Comparison of ENCODE assay signal across 8 cellular contexts in the genomic region with DNA sequence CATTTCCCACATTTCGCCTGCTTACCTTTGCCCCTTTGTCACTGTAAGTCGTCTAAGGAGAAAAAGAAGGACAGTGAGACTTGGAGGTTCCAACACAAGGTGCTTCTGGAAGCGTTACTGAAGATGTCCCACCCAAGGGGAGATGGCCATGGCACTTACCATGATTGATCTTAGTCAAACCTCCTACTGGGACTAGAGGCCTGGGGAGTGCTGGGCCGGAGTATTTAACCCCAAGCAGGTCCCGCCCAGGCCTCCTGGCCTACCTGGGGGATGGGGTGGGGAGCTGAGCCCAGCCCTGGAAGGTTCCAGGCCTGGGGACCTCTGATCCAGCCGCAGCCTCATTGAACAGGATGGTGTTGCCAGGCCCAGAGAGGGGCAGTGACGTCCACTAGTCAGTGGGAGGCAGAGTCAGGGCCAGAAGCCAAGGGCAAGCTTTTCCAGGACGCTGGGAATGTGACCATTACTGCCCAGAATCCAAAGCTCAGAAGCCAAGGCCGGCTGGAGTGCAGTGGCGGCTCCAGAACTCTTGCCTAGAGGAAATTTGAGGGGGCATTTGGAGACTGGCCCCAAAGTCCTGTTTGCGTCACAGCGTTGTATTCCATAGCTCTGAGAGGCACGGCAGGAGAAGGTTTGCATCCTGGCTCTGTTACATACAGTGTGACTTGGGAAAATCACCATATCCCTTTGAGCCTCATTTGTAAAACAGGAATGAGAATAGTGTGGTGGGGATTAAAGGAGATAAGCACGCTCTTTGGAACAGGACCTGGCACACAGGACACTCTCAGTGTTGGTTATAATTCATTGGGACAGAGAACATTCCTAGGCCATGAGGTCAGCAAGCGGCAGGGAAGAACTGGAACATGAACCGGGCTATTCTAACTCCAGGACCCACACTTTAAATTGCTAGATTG. TPM values are rescaled to one million over a fixed set of nuclear protein-coding genes. Genes with fewer than 3 reads are reported as not detected.
DNase-seq lines count a peak whose midpoint lies in the region; ATAC-seq and TF ChIP-seq lines count a peak whose summit lies in the region.

A gene (minus strand): TSS at position 198 of the 911 bp plus-strand sequence. CDS start 36 bp downstream, at position 162.

- no peak within 1 kb of the TSS for H2BK5ac ChIP-seq in mesendoderm (ENCODE audit: low read length)

- no peak within 1 kb of the TSS for H3K9ac ChIP-seq in mesendoderm (ENCODE audit: low read length)

- ATAC-seq in upper lobe of right lung (peak; percentile 78), HG03280 (IDR thresholded peaks at IDR 0.05; ENCODE audit: unreplicated experiment) (no peak), HG02938 (IDR thresholded peaks at IDR 0.05; ENCODE audit: unreplicated experiment) (no peak)
- no peak for ATAC-seq in naive thymus-derived CD8-positive, alpha-beta T cell

- H3K27me3 Mint-ChIP-seq in naive thymus-derived CD8-positive, alpha-beta T cell, result no peaks in the 10 kb centered on the region

- H3K4me3 Mint-ChIP-seq in naive thymus-derived CD8-positive, alpha-beta T cell, result no peak within 1 kb of the TSS

- peaks cover 0 to 5% (median 0%) of the 10 kb centered on the region in 4 donors for H3K4me1 Mint-ChIP-seq in naive thymus-derived CD8-positive, alpha-beta T cell

- H3K79me2 ChIP-seq in mesendoderm (ENCODE audit: control insufficient read depth, insufficient read depth, low read length), result no peaks in the 10 kb centered on the region

- TF ChIP-seq CTCF in upper lobe of right lung (IDR thresholded peaks at IDR 0.05), result no peak
- TF ChIP-seq CTCF in GM10248 (IDR thresholded peaks at IDR 0.05; ENCODE audit: control extremely low read depth, extremely low read depth, low read depth, missing control alignments), result no peak

- H3K4me1 ChIP-seq in ectodermal cell (ENCODE audit: control insufficient read depth, insufficient read depth, low read length) (peaks cover 27% of the 10 kb centered on the region), mesendoderm (ENCODE audit: control insufficient read depth, low read depth, low read length) (peaks cover 2% of the 10 kb centered on the region), upper lobe of right lung (peaks cover 18% of the 10 kb centered on the region)

- peak within 1 kb of the TSS in 1 of 10 donors; percentile 43 for H3K27ac Mint-ChIP-seq in naive thymus-derived CD8-positive, alpha-beta T cell

- H4K8ac ChIP-seq in mesendoderm (ENCODE audit: low read depth, low read length), result no peak within 1 kb of the TSS

- no peak within 1 kb of the TSS for H3K4me2 ChIP-seq in mesendoderm (ENCODE audit: low read length)

- intact Hi-C loops in upper lobe of right lung (cut with DNase I), result no loop called here

- H3K79me1 ChIP-seq in mesendoderm (ENCODE audit: low read length), result no peaks in the 10 kb centered on the region

- no peaks in the 10 kb centered on the region for H3K27me3 ChIP-seq in ectodermal cell (ENCODE audit: control insufficient read depth, insufficient read depth, low read length, poor library complexity, severe bottlenecking)
- no peaks in the 10 kb centered on the region for H3K27me3 ChIP-seq in mesendoderm (ENCODE audit: insufficient read depth, low read length, poor library complexity)
- H3K27me3 ChIP-seq in upper lobe of right lung, result no peaks in the 10 kb centered on the region

- H3K36me3 ChIP-seq in ectodermal cell (ENCODE audit: control insufficient read depth, insufficient read depth, low read length) (no peaks in the 10 kb centered on the region), mesendoderm (ENCODE audit: control insufficient read depth, insufficient read depth, low read length) (no peaks in the 10 kb centered on the region), upper lobe of right lung (no peaks in the 10 kb centered on the region)

- peak; percentile 88 for DNase-seq in LHCN-M2 (ENCODE audit: low read depth)
- peak; percentile 91 for DNase-seq in mesendoderm
- DNase-seq in upper lobe of right lung, result no peak
- no peak for DNase-seq in naive thymus-derived CD8-positive, alpha-beta T cell
- DNase-seq in GM10248 (ENCODE audit: extremely low spot score), result no peak

- H2BK15ac ChIP-seq in mesendoderm (replicated peaks; ENCODE audit: low read depth), result no peak within 1 kb of the TSS

- H3K18ac ChIP-seq in mesendoderm (ENCODE audit: low read length), result peak within 1 kb of the TSS; percentile 1

- CTCF ChIA-PET in GM10248 (lab: Yijun Ruan, JAX), result interaction anchor here (2.2 kb wide), 1 partner anchor 64 kb away, joined by 4 read pairs; no protein-coding TSS in a partner anchor

- H3K56ac ChIP-seq in mesendoderm (ENCODE audit: low read length), result peak within 1 kb of the TSS; percentile 34

- no peak within 1 kb of the TSS for H3K23ac ChIP-seq in mesendoderm (ENCODE audit: low read length)

- POLR2A ChIA-PET in naive thymus-derived CD8-positive, alpha-beta T cell (lab: Charles Lee), result interaction anchor here (0.6 kb wide), 1 partner anchor 586 kb away, joined by 6 read pairs; no protein-coding TSS in a partner anchor
- POLR2A ChIA-PET in GM10248 (lab: Yijun Ruan, JAX), result no interaction called here

- H4K5ac ChIP-seq in mesendoderm (ENCODE audit: low read length), result no peak within 1 kb of the TSS

- H3K27ac ChIP-seq in ectodermal cell (ENCODE audit: insufficient read depth, low read depth, low read length, poor library complexity, severe bottlenecking) (peak within 1 kb of the TSS; percentile 60), mesendoderm (ENCODE audit: low read depth, low read length) (peak within 1 kb of the TSS; percentile 13), upper lobe of right lung (peak within 1 kb of the TSS; percentile 76)

- H3K9me3 ChIP-seq in ectodermal cell (ENCODE audit: control insufficient read depth, low read length) (no peaks in the 10 kb centered on the region), upper lobe of right lung (no peaks in the 10 kb centered on the region)

- H3K4me3 ChIP-seq in ectodermal cell (ENCODE audit: insufficient read depth, low read depth, low read length), result no peak within 1 kb of the TSS
- H3K4me3 ChIP-seq in mesendoderm (ENCODE audit: low read length), result no peak within 1 kb of the TSS
- H3K4me3 ChIP-seq in upper lobe of right lung, result no peak within 1 kb of the TSS

- no peak within 1 kb of the TSS for H3K4ac ChIP-seq in mesendoderm (ENCODE audit: low read depth, low read length)

- peaks cover 0 to 4% (median 0%) of the 10 kb centered on the region in 3 donors for H3K36me3 Mint-ChIP-seq in naive thymus-derived CD8-positive, alpha-beta T cell

- H3K9me3 Mint-ChIP-seq in naive thymus-derived CD8-positive, alpha-beta T cell, result no peaks in the 10 kb centered on the region

- H2AK5ac ChIP-seq in mesendoderm (ENCODE audit: low read length), result no peak within 1 kb of the TSS

- WGBS in ectodermal cell, 2 experiments, result 66 to 69% methylated on average over 16 of the region's 16 CpGs
- no CpG with 5 or more reads among the region's 16 CpGs for WGBS in mesendoderm (ENCODE audit: extremely low coverage, insufficient coverage, low lambda C conversion rate)

- no peak within 1 kb of the TSS for H2BK120ac ChIP-seq in mesendoderm (ENCODE audit: low read depth, low read length)

RNA-seq across cellular contexts. Expression of the gene that starts here (rescaled TPM):
- 0.26 and 0.75 TPM in 2 replicates for total RNA-seq in LHCN-M2 (2014; rRNA removed)
- 0.63 TPM for polyA plus RNA-seq in LHCN-M2 (2012)
- polyA plus RNA-seq in ectodermal cell (2013, experiment 1 of 4), result not detected
- polyA plus RNA-seq in ectodermal cell (2013, experiment 2 of 4), result not detected
- 0.32 TPM for polyA plus RNA-seq in ectodermal cell (2013, experiment 3 of 4)
- polyA plus RNA-seq in ectodermal cell (2013, experiment 4 of 4), result not detected
- 0.46 TPM for polyA plus RNA-seq in mesendoderm (2013, experiment 1 of 2)
- polyA plus RNA-seq in mesendoderm (2013, experiment 2 of 2), result 0.42 TPM
- 1.8 TPM for total RNA-seq in upper lobe of right lung
- total RNA-seq in naive thymus-derived CD8-positive, alpha-beta T cell, result not detected
- not detected for polyA plus RNA-seq in naive thymus-derived CD8-positive, alpha-beta T cell

Comparison
In these comparisons a context has a peak if more than half of its experiments do, and no peak if none do; other contexts are left out.
1. Peak in DNase-seq in LHCN-M2; RNA of the gene not detected or under 1 TPM.
2. H3K27ac ChIP-seq: peak in every context shown above with its lines; median percentile 76 in upper lobe of right lung; 60 in ectodermal cell; 13 in mesendoderm.